In genomic region chr4:141304346-141304745, GRCh38 we compare ENCODE assay signal across 33 cellular contexts.
"Had no signal": no experiment of that assay in that cellular context is flagged by ENCODE, and none has a peak within 500 bp of the region (broad histone marks: within the 10 kb centered on the region; RNA-seq: fewer than 3 reads in every experiment).

No MANE protein-coding gene starts in this region.

- FAIRE-seq: astrocyte, bronchial epithelial cell, colon had no signal

- H3K27me3 ChIP-seq: adrenal gland, ascending aorta, body of pancreas, brain microvascular endothelial cell, breast epithelium, cardiac muscle cell had no signal

- H3K27ac ChIP-seq: adrenal gland, ascending aorta, body of pancreas, brain microvascular endothelial cell, breast epithelium, cardiac muscle cell had no signal

- ATAC-seq: activated naive CD4-positive, alpha-beta T cell treated with anti-CD3 and anti-CD28 coated beads, Interleukin-2, amount 50 U/mL, for 72 hours; activated naive CD8-positive, alpha-beta T cell treated with anti-CD3 and anti-CD28 coated beads, Interleukin-2, amount 50 U/mL, for 24 hours; activated T-cell treated with anti-CD3 and anti-CD28 coated beads, Interleukin-2, amount 50 U/mL, for 4 hours; activated T-cell treated with anti-CD3 and anti-CD28 coated beads, Interleukin-2, amount 50 U/mL, for 72 hours; activated T-helper 17 cell treated with anti-CD3 and anti-CD28 coated beads, Interleukin-2, amount 50 U/mL, for 72 hours; body of pancreas had no signal

- H3K36me3 ChIP-seq: adrenal gland, ascending aorta, brain microvascular endothelial cell, breast epithelium, cardiac muscle cell had no signal

- DNase-seq: activated effector memory CD4-positive, alpha-beta T cell treated with anti-CD3 and anti-CD28 coated beads, Interleukin-2, amount 50 U/mL, for 16 hours; activated effector memory CD4-positive, alpha-beta T cell treated with Interleukin-2 at 50 U/mL for 16 hours; activated gamma-delta T cell; activated gamma-delta T cell treated with Interleukin-2 at 50 U/mL for 16 hours; activated naive CD4-positive, alpha-beta T cell; activated naive CD4-positive, alpha-beta T cell treated with anti-CD3 and anti-CD28 coated beads for 36 hours; activated naive CD4-positive, alpha-beta T cell treated with anti-CD3 and anti-CD28 coated beads, Interleukin-2, amount 10 ng/mL, durations not matched to agents 7 days and 5 days; activated naive CD4-positive, alpha-beta T cell treated with anti-CD3 and anti-CD28 coated beads, Interleukin-2, amount 50 U/mL, for 16 hours; activated naive CD4-positive, alpha-beta T cell treated with Interleukin-2 at 50 U/mL for 16 hours; activated naive CD8-positive, alpha-beta T cell treated with anti-CD3 and anti-CD28 coated beads for 36 hours; activated naive CD8-positive, alpha-beta T cell treated with anti-CD3 and anti-CD28 coated beads, Interleukin-2, amount 10 ng/mL, durations not matched to agents 7 days and 5 days; activated naive CD8-positive, alpha-beta T cell treated with anti-CD3 and anti-CD28 coated beads, Interleukin-2, amount 50 U/mL, for 24 hours; activated T-cell treated with anti-CD3 and anti-CD28 coated beads, Interleukin-2, amount 50 U/mL, for 4 hours; activated T-cell treated with anti-CD3 and anti-CD28 coated beads, Interleukin-2, amount 50 U/mL, for 48 hours; activated T-cell treated with anti-CD3 and anti-CD28 coated beads, Interleukin-2, amount 50 U/mL, for 72 hours; adrenal gland; amniotic stem cell; amygdala; anterior cingulate cortex; aorta; body of pancreas; brain microvascular endothelial cell; caudate nucleus; central memory CD4-positive, alpha-beta T cell; cerebellar nuclear complex had no signal

- H3K9me3 ChIP-seq: adrenal gland, ascending aorta, body of pancreas, breast epithelium had no signal

- H3K4me3 ChIP-seq: adrenal gland, ascending aorta, body of pancreas, breast epithelium, cardiac muscle cell had no signal

- H3K4me1 ChIP-seq: adrenal gland, ascending aorta, body of pancreas, breast epithelium had no signal
